In genomic region chr15:90047956-90048575, GRCh38 we compare ENCODE assay signal across 20 cellular contexts. TPM values are rescaled to one million over a fixed set of nuclear protein-coding genes. Genes with fewer than 3 reads are reported as not detected.
A peak's percentile ranks its signal among the peaks of the same experiment; 100 is the strongest.
DNase-seq lines count a peak whose midpoint lies in the region; ATAC-seq, FAIRE-seq and TF ChIP-seq lines count a peak whose summit lies in the region.
"Had no signal": no experiment of that assay in that cellular context is flagged by ENCODE, and none has a peak within 500 bp of the region (broad histone marks: within the 10 kb centered on the region; RNA-seq: fewer than 3 reads in every experiment).

No MANE protein-coding gene starts in this region.

- H4K20me1 ChIP-seq in KMS-11 (ENCODE audit: insufficient read depth) = no peaks in the 10 kb centered on the region
- H4K20me1 ChIP-seq in OCI-LY7 (ENCODE audit: insufficient read depth, low read length) = no peaks in the 10 kb centered on the region

- peak overlapping the region; percentile 81; the same call in 1 of the 2 replicates for H3K4me2 ChIP-seq in KMS-11
- peak overlapping the region; percentile 90; the same call in 1 of the 2 replicates for H3K4me2 ChIP-seq in OCI-LY7 (ENCODE audit: low read length)

- H3K9me3 ChIP-seq in OCI-LY7 (ENCODE audit: low read length) (no peaks in the 10 kb centered on the region), kidney (ENCODE audit: control insufficient read depth in 1 of 2, low read length in 2 of 2) (no peaks in the 10 kb centered on the region), stomach smooth muscle (ENCODE audit: control insufficient read depth in 2 of 2, low read length in 2 of 2) (no peaks in the 10 kb centered on the region)

- H3K36me3 ChIP-seq in KMS-11 (ENCODE audit: insufficient read depth) = no peaks in the 10 kb centered on the region
- H3K36me3 ChIP-seq in OCI-LY7 (ENCODE audit: insufficient read depth, low read length) = no peaks in the 10 kb centered on the region
- H3K36me3 ChIP-seq in kidney (ENCODE audit: control insufficient read depth in 1 of 2, insufficient read depth in 2 of 2, low read length in 2 of 2) = no peaks in the 10 kb centered on the region
- H3K36me3 ChIP-seq in stomach smooth muscle (ENCODE audit: control insufficient read depth in 2 of 2, insufficient read depth in 2 of 2, low read length in 2 of 2) = no peaks in the 10 kb centered on the region

- DNase-seq in OCI-LY7 (ENCODE audit: low spot score) = peak; percentile 11
- DNase-seq in kidney = peak; percentile 64
- no peak for DNase-seq in NCI-H2227 (lab: John Stamatoyannopoulos, UW; ENCODE audit: unreplicated experiment)
- DNase-seq: activated CD8-positive, alpha-beta memory T cell treated with anti-CD3 and anti-CD28 coated beads, Interleukin-2, amount 10 ng/mL, durations not matched to agents 7 days and 5 days; activated gamma-delta T cell; DMS153; erythroblast; glutamatergic neuron; HFFc6; mesendoderm; NCI-H2171; NK-92 treated with Interleukin-12 subunit alpha and Interleukin-12 subunit beta, amount 100 ng/mL, for 24 hours; SHP77 treated with DMSO at 0.1 percent for 48 hours; T-helper 2 cell had no signal

- intact Hi-C loops in OCI-LY7 (cut with micrococcal nuclease; ENCODE audit: unreplicated experiment) = loop anchor here (1.0 kb wide), 1 partner anchor 11 kb away; no protein-coding TSS in a partner anchor
- intact Hi-C loops in kidney (cut with DNase I) = no loop called here

- TF ChIP-seq CTCF in KMS-11 (conservative IDR thresholded peaks at IDR 0.05; ENCODE audit: low read depth, low read length) = no peak
- no peak for TF ChIP-seq CTCF in OCI-LY7 (conservative IDR thresholded peaks at IDR 0.05; ENCODE audit: low read length)
- TF ChIP-seq CTCF in kidney (IDR thresholded peaks at IDR 0.05; ENCODE audit: borderline replicate concordance, extremely low read depth, insufficient read depth) = no peak

- peaks cover 34% of the 10 kb centered on the region for H3K4me1 ChIP-seq in KMS-11 (ENCODE audit: low read depth, poor library complexity, severe bottlenecking)
- peaks cover 40% of the 10 kb centered on the region for H3K4me1 ChIP-seq in OCI-LY7 (ENCODE audit: insufficient read depth, low read length, poor library complexity, severe bottlenecking)
- H3K4me1 ChIP-seq in kidney (ENCODE audit: control insufficient read depth in 1 of 2, insufficient read depth in 1 of 2, low read depth in 1 of 2, low read length in 2 of 2) = peaks cover 13 to 20% of the 10 kb centered on the region in 2 donors
- H3K4me1 ChIP-seq in stomach smooth muscle (ENCODE audit: control insufficient read depth, insufficient read depth, low read length) = peaks cover 34% of the 10 kb centered on the region

- BruUV-seq in OCI-LY7 (replicated peaks; lab: Mats Ljungman, UMichigan) = no TSS peak

- POLR2A ChIA-PET in OCI-LY7 (lab: Charles Lee) = interaction anchor here (0.6 to 2.5 kb wide), 4 partner anchors 8 to 198 kb away, joined by 3 to 8 read pairs (median 4); no protein-coding TSS in a partner anchor

- H3K9ac ChIP-seq in KMS-11 (no peak overlapping the region), kidney (ENCODE audit: low read length in 2 of 2) (no peak overlapping the region), stomach smooth muscle (ENCODE audit: low read length in 2 of 2) (no peak overlapping the region)

- H3K27me3 ChIP-seq in KMS-11 (ENCODE audit: insufficient read depth, low read depth) = no peaks in the 10 kb centered on the region
- H3K27me3 ChIP-seq in stomach smooth muscle (ENCODE audit: control insufficient read depth in 1 of 2, insufficient read depth in 2 of 2, low read length in 2 of 2) = no peaks in the 10 kb centered on the region

- H2AFZ ChIP-seq in KMS-11 (ENCODE audit: low read depth) (no peak overlapping the region), OCI-LY7 (ENCODE audit: low read length) (no peak overlapping the region)

- H3K4me3 ChIP-seq in KMS-11 (IDR thresholded peaks at IDR 0.05; ENCODE audit: insufficient read depth, low read depth, low read length) = no peak overlapping the region
- H3K4me3 ChIP-seq in OCI-LY7 (ENCODE audit: low read depth, low read length, poor library complexity, severe bottlenecking) = no peak overlapping the region
- H3K4me3 ChIP-seq in kidney (ENCODE audit: low read length in 2 of 2) = no peak overlapping the region
- H3K4me3 ChIP-seq in stomach smooth muscle (ENCODE audit: low read length in 2 of 2) = no peak overlapping the region
- H3K4me3 ChIP-seq: coronary artery had no signal

- H3K27ac ChIP-seq in KMS-11 (peak overlapping the region; percentile 85; the same call in 1 of the 2 replicates), OCI-LY7 (ENCODE audit: low read depth, low read length, poor library complexity, severe bottlenecking) (peak overlapping the region; percentile 77), kidney (ENCODE audit: low read depth in 2 of 2, low read length in 2 of 2) (no peak overlapping the region), stomach smooth muscle (ENCODE audit: low read length) (peak overlapping the region; percentile 11)
- H3K27ac ChIP-seq: coronary artery had no signal

- H3K9me2 ChIP-seq in OCI-LY7 (ENCODE audit: insufficient read depth, low read length) = no peaks in the 10 kb centered on the region

- FAIRE-seq in kidney (lab: Jason Lieb, UNC) = no peak

- H3K79me2 ChIP-seq in KMS-11 (ENCODE audit: insufficient read depth, low read depth) (peaks cover 8% of the 10 kb centered on the region; the same call in 1 of the 2 replicates), OCI-LY7 (ENCODE audit: insufficient read depth, low read depth, low read length) (no peaks in the 10 kb centered on the region)

- CTCF ChIA-PET in OCI-LY7 (lab: Charles Lee; ENCODE audit: unreplicated experiment) = interaction anchor here (1.0 to 1.4 kb wide), 3 partner anchors 27 to 54 kb away, joined by 3 to 4 read pairs (median 3); partner anchors contain the start of gene IDH2

- no peak for ATAC-seq in HG02840 (IDR thresholded peaks at IDR 0.05; ENCODE audit: low FRiP score, unreplicated experiment)
- no peak for ATAC-seq in GM19395 (IDR thresholded peaks at IDR 0.05; ENCODE audit: unreplicated experiment)
- ATAC-seq: activated CD4-positive, CD25-positive, alpha-beta regulatory T cell treated with anti-CD3 and anti-CD28 coated beads, Interleukin-2, amount 50 U/mL, for 24 hours; activated CD8-positive, alpha-beta memory T cell treated with anti-CD3 and anti-CD28 coated beads, Interleukin-2, amount 10 ng/mL, durations not matched to agents 7 days and 5 days had no signal

RNA-seq across cellular contexts. Expression of gene ZNF710, which starts 46.9 kb away (rescaled TPM):
- total RNA-seq in OCI-LY7 (2014; rRNA removed; shearing (Covaris generic)) = 8.6 and 13.8 TPM in 2 replicates
- total RNA-seq in OCI-LY7 (2022) (19.0 and 21.9 TPM in 2 replicates), kidney (17.0 TPM)
- polyA plus RNA-seq in kidney (ENCODE audit: insufficient read depth, low read depth, low replicate concordance) = 11.0 TPM

RNA-seq across cellular contexts. Expression of gene IDH2, which starts 54.2 kb away (rescaled TPM):
- 204 and 220 TPM in 2 replicates for total RNA-seq in OCI-LY7 (2014; rRNA removed; shearing (Covaris generic))
- total RNA-seq in OCI-LY7 (2022) (216 and 224 TPM in 2 replicates), kidney (87.0 TPM)
- 545 TPM for polyA plus RNA-seq in kidney (ENCODE audit: insufficient read depth, low read depth, low replicate concordance)

Comparison
In these comparisons a context has a peak if more than half of its experiments do, and no peak if none do; other contexts are left out.
1. H3K27ac ChIP-seq: peak in KMS-11 (single experiment), OCI-LY7 (single experiment) and stomach smooth muscle (single experiment); none in kidney (0 of 2).